In the genomic region with DNA sequence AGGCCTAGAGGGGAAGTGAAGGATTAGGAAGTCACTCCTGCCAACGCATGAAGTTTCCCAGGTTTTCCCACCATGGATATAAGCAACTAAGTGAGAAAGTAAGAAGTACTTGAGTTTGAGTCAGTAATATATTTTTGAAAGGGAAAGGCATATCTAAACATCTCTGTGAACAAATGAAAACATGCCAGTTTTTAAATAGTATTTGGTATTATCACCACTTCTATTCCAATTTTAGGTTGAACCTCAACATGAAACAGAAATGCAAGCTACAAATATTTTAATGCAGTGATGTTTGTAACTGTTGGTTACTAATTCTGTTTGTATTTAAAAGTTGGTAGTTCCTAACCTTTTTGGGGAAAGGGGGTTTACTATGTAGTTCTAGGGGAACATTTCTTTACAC, we compare ENCODE assay signal across 24 cellular contexts.
"Had no signal": no experiment of that assay in that cellular context is flagged by ENCODE, and none has a peak within 500 bp of the region (broad histone marks: within the 10 kb centered on the region; RNA-seq: fewer than 3 reads in every experiment).

No MANE protein-coding gene starts in this region.

- DNase-seq: activated CD4-positive, alpha-beta T cell treated with anti-CD3 and anti-CD28 coated beads for 4 hours; activated CD4-positive, alpha-beta T cell treated with anti-CD3 and anti-CD28 coated beads, Interleukin-2, amount 50 U/mL, for 4 hours; activated naive CD4-positive, alpha-beta T cell; activated T-cell treated with anti-CD3 and anti-CD28 coated beads for 4 hours; activated T-cell treated with anti-CD3 and anti-CD28 coated beads, Interleukin-2, amount 50 U/mL, for 72 hours; brain microvascular endothelial cell; effector CD8-positive, alpha-beta T cell; erythroblast; kidney glomerular epithelial cell; left ventricle myocardium inferior; mesendoderm; mucosa of descending colon; posterior cingulate gyrus; right cardiac atrium; spleen; stimulated activated naive CD4-positive, alpha-beta T cell treated with Interleukin-2 at 50 U/mL for 16 hours; trophoblast cell had no signal

- H3K4me3 Mint-ChIP-seq: activated T-cell treated with anti-CD3 and anti-CD28 coated beads, Interleukin-2, amount 50 U/mL, for 72 hours; dendritic cell treated with granulocyte-macrophage colony-stimulating factor and Interleukin-4, amounts not matched to agents 40 ng/mL and 50 ng/mL, for 4 days; natural killer cell treated with Interleukin-12 subunit alpha and Interleukin-12 subunit beta and Interleukin-15 and Interleukin-18, amount 100 ng/mL, for 72 hours had no signal

- H3K27me3 Mint-ChIP-seq: dendritic cell treated with granulocyte-macrophage colony-stimulating factor and Interleukin-4, amounts not matched to agents 40 ng/mL and 50 ng/mL, for 4 days; natural killer cell treated with Interleukin-12 subunit alpha and Interleukin-12 subunit beta and Interleukin-15 and Interleukin-18, amount 100 ng/mL, for 72 hours had no signal

- H3K4me3 ChIP-seq: ascending aorta, heart left ventricle, left ventricle myocardium inferior, lung, mucosa of descending colon, spleen, thoracic aorta had no signal

- ATAC-seq: activated naive CD4-positive, alpha-beta T cell treated with anti-CD3 and anti-CD28 coated beads, Interleukin-2, amount 50 U/mL, for 72 hours; activated T-cell treated with anti-CD3 and anti-CD28 coated beads, Interleukin-2, amount 50 U/mL, for 72 hours; mucosa of descending colon; natural killer cell treated with Interleukin-12 subunit alpha and Interleukin-12 subunit beta and Interleukin-15 and Interleukin-18, amount 100 ng/mL, for 72 hours had no signal

- H3K4me1 ChIP-seq: ascending aorta, spleen had no signal

- H3K9me3 Mint-ChIP-seq: activated naive CD4-positive, alpha-beta T cell treated with anti-CD3 and anti-CD28 coated beads, Interleukin-2, amount 50 U/mL, for 72 hours; activated T-cell treated with anti-CD3 and anti-CD28 coated beads, Interleukin-2, amount 50 U/mL, for 72 hours; dendritic cell treated with granulocyte-macrophage colony-stimulating factor and Interleukin-4, amounts not matched to agents 40 ng/mL and 50 ng/mL, for 4 days; natural killer cell treated with Interleukin-12 subunit alpha and Interleukin-12 subunit beta and Interleukin-15 and Interleukin-18, amount 100 ng/mL, for 72 hours had no signal

- H3K36me3 ChIP-seq: brain microvascular endothelial cell, thoracic aorta had no signal

- H3K27ac Mint-ChIP-seq: activated naive CD4-positive, alpha-beta T cell treated with anti-CD3 and anti-CD28 coated beads, Interleukin-2, amount 50 U/mL, for 72 hours; activated T-cell treated with anti-CD3 and anti-CD28 coated beads, Interleukin-2, amount 50 U/mL, for 72 hours; dendritic cell treated with granulocyte-macrophage colony-stimulating factor and Interleukin-4, amounts not matched to agents 40 ng/mL and 50 ng/mL, for 4 days; natural killer cell treated with Interleukin-12 subunit alpha and Interleukin-12 subunit beta and Interleukin-15 and Interleukin-18, amount 100 ng/mL, for 72 hours had no signal

- H3K27ac ChIP-seq: ascending aorta, brain microvascular endothelial cell, heart left ventricle, left ventricle myocardium inferior, spleen, thoracic aorta had no signal

- H3K9me3 ChIP-seq: ascending aorta, heart left ventricle, left ventricle myocardium inferior, mucosa of descending colon, spleen, thoracic aorta had no signal

- H3K27me3 ChIP-seq: ascending aorta, brain microvascular endothelial cell, heart left ventricle, spleen had no signal
